ENCODE assay signal across 8 cellular contexts in the genomic region with DNA sequence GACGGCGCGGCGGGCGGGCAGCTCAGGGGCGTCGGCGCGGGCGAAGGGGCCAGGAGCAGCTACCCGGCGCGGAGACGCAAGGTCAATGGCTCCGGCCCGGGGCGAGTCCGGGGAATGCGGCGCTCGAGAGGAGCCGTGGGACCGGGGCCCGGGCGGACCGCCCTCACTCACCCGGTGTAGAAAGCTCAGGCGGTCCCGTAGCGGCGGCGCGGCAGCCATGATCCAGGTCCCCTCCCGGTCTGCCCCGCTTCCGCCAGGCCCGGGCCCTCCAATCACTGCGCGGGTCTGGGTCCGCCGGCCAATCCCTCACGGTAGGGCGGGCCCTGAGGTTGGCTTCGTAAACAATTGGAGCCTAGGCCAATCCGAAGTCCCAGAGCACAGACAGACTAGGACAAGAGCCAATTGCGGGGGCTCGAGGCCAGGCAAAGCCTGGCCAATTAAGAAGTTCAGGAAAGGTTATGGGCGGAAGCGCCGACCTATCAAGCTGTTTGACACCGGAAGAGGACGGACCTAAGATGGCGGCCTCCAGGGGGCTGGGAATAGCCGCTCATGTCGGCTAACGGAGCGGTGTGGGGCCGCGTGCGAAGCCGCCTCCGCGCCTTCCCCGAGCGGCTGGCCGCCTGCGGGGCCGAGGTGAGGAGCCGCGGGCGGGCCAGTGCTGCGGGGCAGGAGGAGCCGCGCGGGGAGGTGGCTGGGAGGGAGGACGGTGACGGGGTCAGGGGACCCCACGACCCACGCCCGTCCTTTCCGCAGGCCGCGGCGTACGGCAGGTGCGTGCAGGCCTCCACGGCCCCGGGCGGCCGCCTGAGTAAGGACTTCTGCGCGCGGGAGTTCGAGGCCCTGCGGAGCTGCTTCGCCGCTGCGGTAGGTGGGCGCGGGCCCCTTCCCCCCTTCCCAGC. TPM values are rescaled to one million over a fixed set of nuclear protein-coding genes. Genes with fewer than 3 reads are reported as not detected.
DNase-seq lines count a peak whose midpoint lies in the region; ATAC-seq and TF ChIP-seq lines count a peak whose summit lies in the region.

Gene NDUFAF8 (plus strand): TSS at position 504 of the 899 bp plus-strand sequence. CDS start 46 bp downstream, at position 550.
Gene TEPSIN (minus strand): TSS at position 241 of the 899 bp plus-strand sequence. CDS start 22 bp downstream, at position 219.

- peak; percentile 100 for DNase-seq in NCI-H69 (lab: John Stamatoyannopoulos, UW)
- peak; percentile 98 for DNase-seq in activated CD4-positive, alpha-beta T cell treated with anti-CD3 and anti-CD28 coated beads, Interleukin-2, amount 10 ng/mL, durations not matched to agents 7 days and 5 days
- DNase-seq in coronary artery (ENCODE audit: low spot score), result peak; percentile 99
- DNase-seq in left colon, result peak; percentile 94 to 98
- peak; percentile 97 for DNase-seq in stimulated activated CD4-positive, alpha-beta T cell treated with anti-CD3 and anti-CD28 coated beads, Interleukin-1b, Interleukin-23, amount 100 ng/mL, for 48 hours

- peak within 1 kb of the TSS; percentile 99 for H3K4me2 ChIP-seq in BLaER1

- POLR2A ChIA-PET in activated CD4-positive, alpha-beta T cell treated with anti-CD3 and anti-CD28 coated beads, Interleukin-2, amount 10 ng/mL, durations not matched to agents 7 days and 5 days (lab: Charles Lee), result interaction anchor here (0.7 kb wide), 1 partner anchor 75 kb away, joined by 3 read pairs; no protein-coding TSS in a partner anchor

- H4K20me1 ChIP-seq in BLaER1, result peaks cover 82% of the 10 kb centered on the region

- no peaks in the 10 kb centered on the region for H3K9me3 Mint-ChIP-seq in activated CD4-positive, alpha-beta T cell treated with anti-CD3 and anti-CD28 coated beads, Interleukin-2, amount 10 ng/mL, durations not matched to agents 7 days and 5 days

- CTCF ChIA-PET in activated CD4-positive, alpha-beta T cell treated with anti-CD3 and anti-CD28 coated beads, Interleukin-2, amount 10 ng/mL, durations not matched to agents 7 days and 5 days (lab: Charles Lee), result interaction anchor here (1.0 to 2.3 kb wide), 6 partner anchors 8 to 246 kb away, joined by 3 to 6 read pairs (median 4); partner anchors contain the start of gene CEP131

- H3K36me3 ChIP-seq in BLaER1, result peaks cover 40% of the 10 kb centered on the region

- H3K36me3 Mint-ChIP-seq in activated CD4-positive, alpha-beta T cell treated with anti-CD3 and anti-CD28 coated beads, Interleukin-2, amount 10 ng/mL, durations not matched to agents 7 days and 5 days (ENCODE audit: low read depth), result peaks cover 22% of the 10 kb centered on the region

- H3K9me3 ChIP-seq in BLaER1, result no peaks in the 10 kb centered on the region

- no peaks in the 10 kb centered on the region for H3K27me3 Mint-ChIP-seq in activated CD4-positive, alpha-beta T cell treated with anti-CD3 and anti-CD28 coated beads, Interleukin-2, amount 10 ng/mL, durations not matched to agents 7 days and 5 days

- intact Hi-C loops in left colon (cut with DNase I, micrococcal nuclease), result no loop called here

- ATAC-seq in GM19328 (IDR thresholded peaks at IDR 0.05; ENCODE audit: unreplicated experiment) (peak; percentile 94), HG03520 (IDR thresholded peaks at IDR 0.05; ENCODE audit: unreplicated experiment) (peak; percentile 86), left colon (peak; percentile 92)

- H3K9ac ChIP-seq in BLaER1, result peak within 1 kb of the TSS; percentile 92

- TF ChIP-seq CTCF in coronary artery (IDR thresholded peaks at IDR 0.05), result no peak

- peaks cover 44% of the 10 kb centered on the region for H3K4me1 ChIP-seq in BLaER1

- H3K4me3 ChIP-seq in BLaER1 (peak within 1 kb of the TSS; percentile 99), coronary artery (peak within 1 kb of the TSS; percentile 100)

- H3K4me3 Mint-ChIP-seq in activated CD4-positive, alpha-beta T cell treated with anti-CD3 and anti-CD28 coated beads, Interleukin-2, amount 10 ng/mL, durations not matched to agents 7 days and 5 days, result peak within 1 kb of the TSS; percentile 97

- no peaks in the 10 kb centered on the region for H3K27me3 ChIP-seq in BLaER1

- peak within 1 kb of the TSS; percentile 97 for H3K27ac Mint-ChIP-seq in activated CD4-positive, alpha-beta T cell treated with anti-CD3 and anti-CD28 coated beads, Interleukin-2, amount 10 ng/mL, durations not matched to agents 7 days and 5 days

- H3K4me1 Mint-ChIP-seq in activated CD4-positive, alpha-beta T cell treated with anti-CD3 and anti-CD28 coated beads, Interleukin-2, amount 10 ng/mL, durations not matched to agents 7 days and 5 days, result peaks cover 36% of the 10 kb centered on the region

- H3K27ac ChIP-seq in BLaER1 (peak within 1 kb of the TSS; percentile 91), coronary artery (peak within 1 kb of the TSS; percentile 68 to 88)

RNA-seq across cellular contexts. Expression of gene NDUFAF8, which starts in this region (rescaled TPM):
- 10 to 100 TPM; 30.7 to 39.0 TPM for total RNA-seq in activated CD4-positive, alpha-beta T cell treated with anti-CD3 and anti-CD28 coated beads, Interleukin-2, amount 10 ng/mL, durations not matched to agents 7 days and 5 days
- total RNA-seq in left colon, result 10 to 100 TPM; 23.2 to 29.9 TPM

RNA-seq across cellular contexts. Expression of gene TEPSIN, which starts in this region (rescaled TPM):
- 10 to 100 TPM; 54.5 to 63.2 TPM for total RNA-seq in activated CD4-positive, alpha-beta T cell treated with anti-CD3 and anti-CD28 coated beads, Interleukin-2, amount 10 ng/mL, durations not matched to agents 7 days and 5 days
- 10 to 100 TPM; 34.3 to 34.6 TPM for total RNA-seq in left colon

Comparison
In these comparisons a context has a peak if more than half of its experiments do, and no peak if none do; other contexts are left out.
1. Peak in every context shown above with its lines: DNase-seq, ATAC-seq, H3K4me3 ChIP-seq and H3K27ac ChIP-seq.